In genomic region chr4:163679189-163679588, GRCh38 we compare ENCODE assay signal across 9 cellular contexts.
DNase-seq lines count a peak whose midpoint lies in the region; ATAC-seq, FAIRE-seq and TF ChIP-seq lines count a peak whose summit lies in the region.
"Had no signal": no experiment of that assay in that cellular context is flagged by ENCODE, and none has a peak within 500 bp of the region (broad histone marks: within the 10 kb centered on the region; RNA-seq: fewer than 3 reads in every experiment).

No MANE protein-coding gene starts in this region.

- H2BK5ac ChIP-seq in IMR-90 (ENCODE audit: low read depth, low read length, poor library complexity, severe bottlenecking): no peak overlapping the region

- no peak overlapping the region for H3K56ac ChIP-seq in IMR-90 (ENCODE audit: extremely low read depth, insufficient read depth, low read length)

- H4K8ac ChIP-seq in IMR-90 (ENCODE audit: low read depth in 2 of 2, low read length in 2 of 2): no peak overlapping the region

- no peak overlapping the region for H3K18ac ChIP-seq in IMR-90 (ENCODE audit: low read depth, low read length)

- CTCF ChIA-PET in IMR-90 (lab: Yijun Ruan, JAX): interaction anchor here (0.7 kb wide), 1 partner anchor 514 kb away, joined by 3 read pairs; no protein-coding TSS in a partner anchor
- CTCF ChIA-PET in activated CD8-positive, alpha-beta memory T cell treated with anti-CD3 and anti-CD28 coated beads, Interleukin-2, amount 10 ng/mL, durations not matched to agents 7 days and 5 days (lab: Charles Lee): interaction anchor here (1.1 to 3.8 kb wide), 2 partner anchors 11 to 129 kb away, joined by 3 to 22 read pairs; no protein-coding TSS in a partner anchor

- no peaks in the 10 kb centered on the region for H3K79me1 ChIP-seq in IMR-90 (ENCODE audit: low read depth in 1 of 2, low read length in 2 of 2)

- dilution Hi-C loops in IMR-90 (cut with HindIII; ENCODE audit: low sequenced_read_pairs, unreplicated experiment): no loop called here

- H2BK20ac ChIP-seq in IMR-90 (ENCODE audit: low read depth, low read length): no peak overlapping the region

- no peak overlapping the region for H3K9ac ChIP-seq in IMR-90 (ENCODE audit: low read depth, low read length)

- no peak overlapping the region for H3K4me3 Mint-ChIP-seq in activated CD8-positive, alpha-beta memory T cell treated with anti-CD3 and anti-CD28 coated beads, Interleukin-2, amount 10 ng/mL, durations not matched to agents 7 days and 5 days
- H3K4me3 Mint-ChIP-seq: CD4-positive, CD25-positive, alpha-beta regulatory T cell had no signal

- no peak overlapping the region for H2AK5ac ChIP-seq in IMR-90 (ENCODE audit: low read depth, low read length)

- H4K5ac ChIP-seq in IMR-90 (ENCODE audit: low read depth, low read length): no peak overlapping the region

- peak; percentile 55 for TF ChIP-seq CTCF in IMR-90 (conservative IDR thresholded peaks at IDR 0.05; ENCODE audit: low read depth, low read length)
- peak; percentile 82 for TF ChIP-seq CTCF in VCaP (conservative IDR thresholded peaks at IDR 0.05)
- no peak for TF ChIP-seq CTCF in heart left ventricle (IDR thresholded peaks at IDR 0.05)

- H2AFZ ChIP-seq in IMR-90 (replicated peaks; ENCODE audit: low read length, poor library complexity): no peak overlapping the region

- H3K4me1 Mint-ChIP-seq in activated CD8-positive, alpha-beta memory T cell treated with anti-CD3 and anti-CD28 coated beads, Interleukin-2, amount 10 ng/mL, durations not matched to agents 7 days and 5 days: no peaks in the 10 kb centered on the region

- H4K91ac ChIP-seq in IMR-90 (ENCODE audit: insufficient read depth, low read depth, low read length): no peak overlapping the region

- FAIRE-seq in small intestine (lab: Jason Lieb, UNC): no peak

- no peak overlapping the region for H3K4ac ChIP-seq in IMR-90 (ENCODE audit: low read depth, low read length)

- DNase-seq in SIG-M5 treated with dmso at 0.1 percent for 504 hours (lab: John Stamatoyannopoulos, UW; ENCODE audit: unreplicated experiment): peak; percentile 15
- DNase-seq in SIG-M5 (lab: John Stamatoyannopoulos, UW): no peak
- peak; percentile 48 for DNase-seq in IMR-90
- peak; percentile 4 for DNase-seq in small intestine
- DNase-seq in heart left ventricle: no peak
- no peak for DNase-seq in activated CD8-positive, alpha-beta memory T cell treated with anti-CD3 and anti-CD28 coated beads, Interleukin-2, amount 10 ng/mL, durations not matched to agents 7 days and 5 days

- H3K27me3 ChIP-seq in IMR-90 (ENCODE audit: control insufficient read depth, insufficient read depth, low read length) (no peaks in the 10 kb centered on the region), small intestine (ENCODE audit: control insufficient read depth in 2 of 2, insufficient read depth in 2 of 2, low read length in 2 of 2) (no peaks in the 10 kb centered on the region), heart left ventricle (no peaks in the 10 kb centered on the region)

- H2BK120ac ChIP-seq in IMR-90 (ENCODE audit: low read depth, low read length): no peak overlapping the region

- H3K27ac Mint-ChIP-seq in activated CD8-positive, alpha-beta memory T cell treated with anti-CD3 and anti-CD28 coated beads, Interleukin-2, amount 10 ng/mL, durations not matched to agents 7 days and 5 days: no peak overlapping the region

- H3K27me3 Mint-ChIP-seq in activated CD8-positive, alpha-beta memory T cell treated with anti-CD3 and anti-CD28 coated beads, Interleukin-2, amount 10 ng/mL, durations not matched to agents 7 days and 5 days: no peaks in the 10 kb centered on the region

- no peaks in the 10 kb centered on the region for H3K4me1 ChIP-seq in IMR-90 (ENCODE audit: control insufficient read depth, insufficient read depth, low read length)
- no peaks in the 10 kb centered on the region for H3K4me1 ChIP-seq in small intestine (ENCODE audit: control insufficient read depth in 2 of 2, insufficient read depth in 1 of 2, low read depth in 1 of 2, low read length in 1 of 2)
- peaks cover 0 to 5% (median 0%) of the 10 kb centered on the region in 12 donors for H3K4me1 ChIP-seq in heart left ventricle

- H3K4me2 ChIP-seq in IMR-90 (ENCODE audit: low read depth, low read length): no peak overlapping the region

- no peaks in the 10 kb centered on the region for H3K9me3 Mint-ChIP-seq in activated CD8-positive, alpha-beta memory T cell treated with anti-CD3 and anti-CD28 coated beads, Interleukin-2, amount 10 ng/mL, durations not matched to agents 7 days and 5 days (ENCODE audit: low read depth)
- H3K9me3 Mint-ChIP-seq: CD4-positive, CD25-positive, alpha-beta regulatory T cell had no signal

- in situ Hi-C loops in IMR-90 (cut with MboI; ENCODE audit: low sequenced_read_pairs): no loop called here

- H2AK9ac ChIP-seq in IMR-90 (replicated peaks; ENCODE audit: low read depth, low read length, poor library complexity): no peak overlapping the region

- TF ChIP-seq RAD21 in IMR-90 (IDR thresholded peaks at IDR 0.05; ENCODE audit: low read length): peak; percentile 65

- POLR2A ChIA-PET in IMR-90 (lab: Charles Lee; ENCODE audit: unreplicated experiment): no interaction called here

- H3K4me3 ChIP-seq in IMR-90 (ENCODE audit: insufficient read depth, low read depth, low read length): no peak overlapping the region
- no peak overlapping the region for H3K4me3 ChIP-seq in small intestine (ENCODE audit: low read depth in 1 of 2, low read length in 2 of 2)
- no peak overlapping the region for H3K4me3 ChIP-seq in heart left ventricle

- H3K23ac ChIP-seq in IMR-90 (ENCODE audit: low read depth, low read length): no peak overlapping the region

- 59% methylated on average over 4 of the region's 5 CpGs; no CpG with 5 or more reads in 1 of the 2 experiments for WGBS in IMR-90 (ENCODE audit: extremely low coverage in 2 of 2, insufficient read length in 1 of 2), 2 experiments
- WGBS in small intestine, 3 donors: 42 to 65% (median 63%) methylated on average over 5 of the region's 5 CpGs
- WGBS in heart left ventricle, 4 donors: 61 to 68% (median 62%) methylated on average over 5 of the region's 5 CpGs

- H3K27ac ChIP-seq in IMR-90 (ENCODE audit: insufficient read depth, low read length): no peak overlapping the region
- H3K27ac ChIP-seq in VCaP: no peak overlapping the region
- H3K27ac ChIP-seq in small intestine (ENCODE audit: low read depth in 1 of 2, low read length in 1 of 2): no peak overlapping the region
- no peak overlapping the region for H3K27ac ChIP-seq in heart left ventricle

- ATAC-seq in IMR-90 (ENCODE audit: low read depth): peak; percentile 75; the same call in 1 of the 2 replicates
- ATAC-seq in heart left ventricle: no peak
- no peak for ATAC-seq in HG03342 (IDR thresholded peaks at IDR 0.05; ENCODE audit: unreplicated experiment)
- ATAC-seq in activated CD8-positive, alpha-beta memory T cell treated with anti-CD3 and anti-CD28 coated beads, Interleukin-2, amount 10 ng/mL, durations not matched to agents 7 days and 5 days: no peak

- H3K9me3 ChIP-seq in IMR-90 (ENCODE audit: control insufficient read depth, insufficient read depth, low read length) (no peaks in the 10 kb centered on the region), small intestine (ENCODE audit: control insufficient read depth, low read depth) (no peaks in the 10 kb centered on the region), heart left ventricle (no peaks in the 10 kb centered on the region)

- H3K9me1 ChIP-seq in IMR-90 (ENCODE audit: insufficient read depth, low read length): no peaks in the 10 kb centered on the region

- no TSS peak for BruUV-seq in IMR-90 (replicated peaks; lab: Mats Ljungman, UMichigan)

- TF ChIP-seq POLR2A in IMR-90 (IDR thresholded peaks at IDR 0.05; ENCODE audit: low read depth, low read length) (no peak), heart left ventricle (IDR thresholded peaks at IDR 0.05) (no peak)

- intact Hi-C loops in IMR-90 (cut with micrococcal nuclease) (loop anchor here (1.0 kb wide), 1 partner anchor 76 kb away; no protein-coding TSS in a partner anchor), heart left ventricle (cut with DNase I) (no loop called here)

- H3K36me3 Mint-ChIP-seq in activated CD8-positive, alpha-beta memory T cell treated with anti-CD3 and anti-CD28 coated beads, Interleukin-2, amount 10 ng/mL, durations not matched to agents 7 days and 5 days: no peaks in the 10 kb centered on the region
- H3K36me3 Mint-ChIP-seq: CD4-positive, CD25-positive, alpha-beta regulatory T cell had no signal

- H4K20me1 ChIP-seq in IMR-90 (ENCODE audit: insufficient read depth, low read length): no peaks in the 10 kb centered on the region

- H2BK15ac ChIP-seq in IMR-90 (ENCODE audit: low read depth, low read length): no peak overlapping the region

- H3K36me3 ChIP-seq in IMR-90 (ENCODE audit: control insufficient read depth, insufficient read depth, low read length) (no peaks in the 10 kb centered on the region), small intestine (ENCODE audit: control insufficient read depth in 2 of 2, insufficient read depth in 2 of 2, low read length in 2 of 2) (no peaks in the 10 kb centered on the region), heart left ventricle (no peaks in the 10 kb centered on the region)

- no peak overlapping the region for H3K14ac ChIP-seq in IMR-90 (replicated peaks; ENCODE audit: low read depth, low read length)

TF ChIP-seq in IMR-90, 13 proteins besides CTCF, POLR2A, EP300 and RAD21:
- peak; percentile 58 for TF ChIP-seq SMC3 (IDR thresholded peaks at IDR 0.05; ENCODE audit: low read depth, low read length)
- TF ChIP-seq CEBPB (IDR thresholded peaks at IDR 0.05; ENCODE audit: low read depth, low read length): no peak

Comparison
In these comparisons a context has a peak if more than half of its experiments do, and no peak if none do; other contexts are left out.
1. DNase-seq: peak in SIG-M5 treated with dmso at 0.1 percent for 504 hours (single experiment), IMR-90 (single experiment) and small intestine (single experiment); none in SIG-M5 (single experiment), heart left ventricle (0 of 5) and activated CD8-positive, alpha-beta memory T cell treated with anti-CD3 and anti-CD28 coated beads, Interleukin-2, amount 10 ng/mL, durations not matched to agents 7 days and 5 days (single experiment).
2. CTCF ChIP-seq: peak in IMR-90 (single experiment) and VCaP (single experiment); none in heart left ventricle (0 of 12).